In genomic region chr18:9086624-9087023, GRCh38 we compare ENCODE assay signal across 1 cellular context.
TF ChIP-seq lines count a peak whose summit lies in the region.

No MANE protein-coding gene starts in this region.

TF ChIP-seq in HepG2, 621 proteins besides CTCF, POLR2A, EP300 and RAD21:
- TF ChIP-seq ZSCAN5A (CRISPR knock-in tag; IDR thresholded peaks at IDR 0.05; ENCODE audit: borderline replicate concordance) = no peak
- TF ChIP-seq MAFK (conservative IDR thresholded peaks at IDR 0.05 in 1 of 2, IDR thresholded peaks at IDR 0.05 in 1 of 2; ENCODE audit: low read length in 2 of 2) = peak; percentile 58 to 83; a peak in 3 of 4 replicates
- TF ChIP-seq MAFF (IDR thresholded peaks at IDR 0.05; ENCODE audit: low read depth, low read length) = peak; percentile 86
- TF ChIP-seq ZBTB38 (CRISPR knock-in tag; IDR thresholded peaks at IDR 0.05) = no peak
